Comparison of ENCODE assay signal across 25 cellular contexts in genomic region chr20:33282196-33282934, GRCh38. TPM values are rescaled to one million over a fixed set of nuclear protein-coding genes. Genes with fewer than 3 reads are reported as not detected.
DNase-seq lines count a peak whose midpoint lies in the region; ATAC-seq, FAIRE-seq and TF ChIP-seq lines count a peak whose summit lies in the region.
"Had no signal": no experiment of that assay in that cellular context is flagged by ENCODE, and none has a peak within 500 bp of the region (broad histone marks: within the 10 kb centered on the region; RNA-seq: fewer than 3 reads in every experiment).

No MANE protein-coding gene starts in this region.

- TF ChIP-seq CTCF in HepG2 (CRISPR knock-in tag; IDR thresholded peaks at IDR 0.05) (no peak), right lobe of liver (IDR thresholded peaks at IDR 0.05) (no peak), bronchial epithelial cell (IDR thresholded peaks at IDR 0.05; ENCODE audit: insufficient read depth, low read length, severe bottlenecking) (no peak)

- ATAC-seq in HepG2: no peak
- no peak for ATAC-seq in right lobe of liver
- ATAC-seq: CD8-positive, alpha-beta T cell; GM12878 had no signal

- no peaks in the 10 kb centered on the region for H3K36me3 ChIP-seq in HepG2 (replicated peaks in 1 of 2; ENCODE audit: control insufficient read depth in 1 of 2, insufficient read depth in 2 of 2, low read length in 2 of 2)
- no peaks in the 10 kb centered on the region for H3K36me3 ChIP-seq in right lobe of liver
- H3K36me3 ChIP-seq in bronchial epithelial cell (ENCODE audit: control insufficient read depth, insufficient read depth, low read length): no peaks in the 10 kb centered on the region
- H3K36me3 ChIP-seq: BE2C had no signal

- TF ChIP-seq RAD21 in HepG2 (CRISPR knock-in tag; IDR thresholded peaks at IDR 0.05) (no peak), Ishikawa (IDR thresholded peaks at IDR 0.05; ENCODE audit: low read depth) (no peak)

- H3K27me3 Mint-ChIP-seq in T-helper 2 cell treated with Interferon-gamma antibody and Interleukin-4, amounts not matched to agents 5 μg/mL and 100 μg/mL, for 36 hours (ENCODE audit: low read depth): peaks cover 4% of the 10 kb centered on the region

- POLR2A ChIA-PET in HepG2 (lab: Yijun Ruan, JAX): no interaction called here

- H3K36me3 Mint-ChIP-seq in T-helper 2 cell treated with Interferon-gamma antibody and Interleukin-4, amounts not matched to agents 5 μg/mL and 100 μg/mL, for 36 hours (ENCODE audit: low read depth): no peaks in the 10 kb centered on the region
- H3K36me3 Mint-ChIP-seq: CD4-positive, CD25-positive, alpha-beta regulatory T cell; CD8-positive, alpha-beta T cell had no signal

- H3K27ac ChIP-seq in HepG2 (ENCODE audit: extremely low read length, insufficient read depth, low read length) (no peak overlapping the region), right lobe of liver (no peak overlapping the region)
- H3K27ac ChIP-seq: 22Rv1, A549, C4-2B had no signal

- no peak overlapping the region for H3K4me3 Mint-ChIP-seq in T-helper 2 cell treated with Interferon-gamma antibody and Interleukin-4, amounts not matched to agents 5 μg/mL and 100 μg/mL, for 36 hours
- H3K4me3 Mint-ChIP-seq: CD4-positive, CD25-positive, alpha-beta regulatory T cell; CD8-positive, alpha-beta T cell; GM23338; H9 had no signal

- H2AFZ ChIP-seq in HepG2 (ENCODE audit: low read length): no peak overlapping the region
- H2AFZ ChIP-seq: GM23338 had no signal

- CTCF ChIA-PET in HepG2 (lab: Yijun Ruan, JAX; ENCODE audit: low intra/inter-chr PET ratio, low total read pairs): no interaction called here

- WGBS in HepG2 (ENCODE audit: low lambda C conversion rate): 69% methylated on average over 8 of the region's 8 CpGs
- WGBS in right lobe of liver (ENCODE audit: insufficient coverage, low coverage, low lambda C conversion rate, missing lambda C conversion rate): 53% methylated on average over 2 of the region's 8 CpGs

- H3K4me3 ChIP-seq in HepG2 (replicated peaks in 1 of 3; ENCODE audit: insufficient read depth in 1 of 3, low read depth in 2 of 3, low read length in 3 of 3): no peak overlapping the region
- H3K4me3 ChIP-seq in right lobe of liver: no peak overlapping the region
- no peak overlapping the region for H3K4me3 ChIP-seq in bronchial epithelial cell (ENCODE audit: low read depth, low read length)
- H3K4me3 ChIP-seq: A549, GM12878, GM23338 had no signal

- in situ Hi-C loops in HepG2 (cut with HindIII; ENCODE audit: extremely low pct_ligation_motif_present, low pct_unique_long_range_greater_than_20kb): no loop called here

- FAIRE-seq in HepG2 (lab: Jason Lieb, UNC): no peak
- peak; percentile 73 for FAIRE-seq in bronchial epithelial cell (lab: Jason Lieb, UNC)
- FAIRE-seq: A549, GM12878, GM18507 had no signal

- peak overlapping the region; percentile 69 for H3K4me2 ChIP-seq in HepG2 (ENCODE audit: low read depth, low read length)
- H3K4me2 ChIP-seq: A549, GM23338 had no signal

- TF ChIP-seq POLR2A in HepG2 (IDR thresholded peaks at IDR 0.05; ENCODE audit: insufficient read depth in 1 of 2, low read depth in 2 of 2, low read length in 2 of 2): no peak
- TF ChIP-seq POLR2A in right lobe of liver (IDR thresholded peaks at IDR 0.05): no peak

- H3K9me3 ChIP-seq in HepG2 (ENCODE audit: low read length) (no peaks in the 10 kb centered on the region), right lobe of liver (no peaks in the 10 kb centered on the region)
- H3K9me3 ChIP-seq: A549, BE2C, Caco-2 had no signal

- no peaks in the 10 kb centered on the region for H3K9me3 Mint-ChIP-seq in T-helper 2 cell treated with Interferon-gamma antibody and Interleukin-4, amounts not matched to agents 5 μg/mL and 100 μg/mL, for 36 hours
- H3K9me3 Mint-ChIP-seq: CD4-positive, CD25-positive, alpha-beta regulatory T cell; CD8-positive, alpha-beta T cell; GM23338; H9 had no signal

- H3K27me3 ChIP-seq in HepG2 (ENCODE audit: control insufficient read depth in 1 of 2, insufficient read depth in 2 of 2, low read length in 2 of 2): peaks cover 11 to 30% of the 10 kb centered on the region in 2 experiments
- no peaks in the 10 kb centered on the region for H3K27me3 ChIP-seq in right lobe of liver
- peaks cover 5% of the 10 kb centered on the region for H3K27me3 ChIP-seq in bronchial epithelial cell (ENCODE audit: control insufficient read depth, insufficient read depth, low read length)
- H3K27me3 ChIP-seq: BE2C had no signal

- TF ChIP-seq EP300 in HepG2 (IDR thresholded peaks at IDR 0.05; ENCODE audit: low read depth in 2 of 2, low read length in 2 of 2) (no peak), HepG2 (CRISPR knock-in tag; IDR thresholded peaks at IDR 0.05; ENCODE audit: borderline replicate concordance) (no peak), Ishikawa (IDR thresholded peaks at IDR 0.05; ENCODE audit: borderline replicate concordance) (no peak)

- intact Hi-C loops in HepG2 (cut with micrococcal nuclease; ENCODE audit: unreplicated experiment): no loop called here
- intact Hi-C loops in right lobe of liver (cut with DNase I): loop anchor here (10.0 kb wide), 2 partner anchors 178 to 368 kb away; no protein-coding TSS in a partner anchor

- H3K4me1 ChIP-seq in HepG2 (ENCODE audit: insufficient read depth, low read length) (peaks cover 77% of the 10 kb centered on the region), right lobe of liver (no peaks in the 10 kb centered on the region)
- H3K4me1 ChIP-seq: Caco-2 had no signal

- H4K20me1 ChIP-seq in HepG2 (ENCODE audit: insufficient read depth, low read length): no peaks in the 10 kb centered on the region

- no peak overlapping the region; the same call in 1 of the 2 replicates for H3K9ac ChIP-seq in HepG2 (ENCODE audit: insufficient read depth, low read depth, low read length)

- BruUV-seq in HepG2 (replicated peaks; lab: Mats Ljungman, UMichigan): no TSS peak

- DNase-seq in HepG2 (ENCODE audit: low spot score) (no peak), right lobe of liver (no peak), bronchial epithelial cell (ENCODE audit: low read depth) (no peak), activated gamma-delta T cell treated with Interleukin-2 at 50 U/mL for 16 hours (no peak), NCI-H748 treated with DMSO at 0.1 percent for 48 hours (lab: John Stamatoyannopoulos, UW) (no peak), UCSD-AML1 (lab: John Stamatoyannopoulos, UW; ENCODE audit: unreplicated experiment) (no peak)
- DNase-seq in T-helper 2 cell treated with Interferon-gamma antibody and Interleukin-4, amounts not matched to agents 5 μg/mL and 100 μg/mL, for 36 hours (ENCODE audit: low spot score): no peak
- DNase-seq: ACHN; AML-193; BE2C; CD4-positive, CD25-positive, alpha-beta regulatory T cell; CD8-positive, alpha-beta T cell; DMS79; EL; GDM1 had no signal

- no peaks in the 10 kb centered on the region for H3K4me1 Mint-ChIP-seq in T-helper 2 cell treated with Interferon-gamma antibody and Interleukin-4, amounts not matched to agents 5 μg/mL and 100 μg/mL, for 36 hours (ENCODE audit: low read depth)
- H3K4me1 Mint-ChIP-seq: CD4-positive, CD25-positive, alpha-beta regulatory T cell had no signal

- no peaks in the 10 kb centered on the region for H3K79me2 ChIP-seq in HepG2 (ENCODE audit: insufficient read depth, low read length)

- no peak overlapping the region for H3K27ac Mint-ChIP-seq in T-helper 2 cell treated with Interferon-gamma antibody and Interleukin-4, amounts not matched to agents 5 μg/mL and 100 μg/mL, for 36 hours
- H3K27ac Mint-ChIP-seq: CD4-positive, CD25-positive, alpha-beta regulatory T cell; CD8-positive, alpha-beta T cell; GM23338 had no signal

RNA-seq across cellular contexts. Expression of gene BPIFB1, which starts 0.6 kb away (rescaled TPM):
- 0.18 and 0.82 TPM in 2 replicates for total RNA-seq in HepG2 (2016; rRNA removed; fragmentation: Illumina TruSeq; extraction: Trizol)
- 0.18 TPM in 1 of 2 replicates, not detected in the other for total RNA-seq in HepG2 (2016; cell fraction: cytosol; rRNA removed; fragmentation: Illumina TruSeq; extraction: Trizol; ENCODE audit: low read depth)
- total RNA-seq in HepG2 (2016; cell fraction: insoluble cytoplasmic fraction; rRNA removed; fragmentation: Illumina TruSeq; extraction: Trizol): 0.34 and 0.56 TPM in 2 replicates
- total RNA-seq in HepG2 (2016; cell fraction: membrane; rRNA removed; fragmentation: Illumina TruSeq; extraction: Trizol): 0.28 TPM in 2 replicates
- total RNA-seq in HepG2 (2016; cell fraction: nucleus; rRNA removed; fragmentation: Illumina TruSeq; extraction: Trizol): 0.59 and 0.75 TPM in 2 replicates
- 4.4 and 9.2 TPM in 2 replicates for polyA plus RNA-seq in HepG2 (2011; rRNA removed)
- 3.2 and 5.0 TPM in 2 replicates for polyA plus RNA-seq in HepG2 (2011; cell fraction: cytosol; rRNA removed)
- 5.1 and 7.3 TPM in 2 replicates for polyA plus RNA-seq in HepG2 (2011; cell fraction: nucleus; rRNA removed)
- 7.9 and 12.0 TPM in 2 replicates for polyA plus RNA-seq in HepG2 (2012)
- 0.26 and 0.36 TPM in 2 replicates for polyA plus RNA-seq in HepG2 (2016; cell fraction: cytosol; fragmentation: Illumina TruSeq; extraction: Trizol; ENCODE audit: low read depth)
- 0.54 and 0.91 TPM in 2 replicates for polyA plus RNA-seq in HepG2 (2016; cell fraction: insoluble cytoplasmic fraction; fragmentation: Illumina TruSeq; extraction: Trizol; ENCODE audit: low read depth)
- polyA plus RNA-seq in HepG2 (2016; cell fraction: membrane; fragmentation: Illumina TruSeq; extraction: Trizol; ENCODE audit: low read depth): 0.17 and 0.40 TPM in 2 replicates
- polyA plus RNA-seq in HepG2 (2016; cell fraction: nucleus; fragmentation: Illumina TruSeq; extraction: Trizol; ENCODE audit: insufficient read depth, low read depth): 0.97 and 1.00 TPM in 2 replicates
- 3.7 TPM in 1 of 2 replicates, not detected in the other for polyA minus RNA-seq in HepG2 (2011; rRNA and poly(A)+ RNA removed; ENCODE audit: low replicate concordance)
- 0.44 and 1.6 TPM in 2 replicates for polyA minus RNA-seq in HepG2 (2011; cell fraction: cytosol; rRNA and poly(A)+ RNA removed)
- 1.7 and 2.0 TPM in 2 replicates for polyA minus RNA-seq in HepG2 (2011; cell fraction: nucleus; rRNA and poly(A)+ RNA removed)
- total RNA-seq in right lobe of liver: not detected
- not detected in 2 replicates for total RNA-seq in bronchial epithelial cell
- total RNA-seq: Caco-2; CD4-positive, CD25-positive, alpha-beta regulatory T cell; CD8-positive, alpha-beta T cell; GM23338; H9 had no signal
- polyA plus RNA-seq: CD4-positive, CD25-positive, alpha-beta regulatory T cell; GM12878; GM23338 had no signal

RNA-seq across cellular contexts. Expression of gene BPIFA1, which starts 46.6 kb away (rescaled TPM):
- total RNA-seq in HepG2 (2016; rRNA removed; fragmentation: Illumina TruSeq; extraction: Trizol) (not detected in 2 replicates), right lobe of liver (not detected), bronchial epithelial cell (not detected in 2 replicates)
- total RNA-seq in HepG2 (2016; cell fraction: cytosol; rRNA removed; fragmentation: Illumina TruSeq; extraction: Trizol; ENCODE audit: low read depth): not detected in 2 replicates
- total RNA-seq in HepG2 (2016; cell fraction: insoluble cytoplasmic fraction; rRNA removed; fragmentation: Illumina TruSeq; extraction: Trizol): not detected in 2 replicates
- not detected in 2 replicates for total RNA-seq in HepG2 (2016; cell fraction: membrane; rRNA removed; fragmentation: Illumina TruSeq; extraction: Trizol)
- not detected in 2 replicates for total RNA-seq in HepG2 (2016; cell fraction: nucleus; rRNA removed; fragmentation: Illumina TruSeq; extraction: Trizol)
- not detected in 2 replicates for polyA plus RNA-seq in HepG2 (2011; rRNA removed)
- polyA plus RNA-seq in HepG2 (2011; cell fraction: cytosol; rRNA removed): not detected in 2 replicates
- not detected in 2 replicates for polyA plus RNA-seq in HepG2 (2011; cell fraction: nucleus; rRNA removed)
- not detected in 2 replicates for polyA plus RNA-seq in HepG2 (2012)
- not detected in 2 replicates for polyA plus RNA-seq in HepG2 (2016; cell fraction: cytosol; fragmentation: Illumina TruSeq; extraction: Trizol; ENCODE audit: low read depth)
- polyA plus RNA-seq in HepG2 (2016; cell fraction: insoluble cytoplasmic fraction; fragmentation: Illumina TruSeq; extraction: Trizol; ENCODE audit: low read depth): not detected in 2 replicates
- polyA plus RNA-seq in HepG2 (2016; cell fraction: membrane; fragmentation: Illumina TruSeq; extraction: Trizol; ENCODE audit: low read depth): not detected in 2 replicates
- not detected in 2 replicates for polyA plus RNA-seq in HepG2 (2016; cell fraction: nucleus; fragmentation: Illumina TruSeq; extraction: Trizol; ENCODE audit: insufficient read depth, low read depth)
- not detected in 2 replicates for polyA minus RNA-seq in HepG2 (2011; rRNA and poly(A)+ RNA removed; ENCODE audit: low replicate concordance)
- polyA minus RNA-seq in HepG2 (2011; cell fraction: cytosol; rRNA and poly(A)+ RNA removed): not detected in 2 replicates
- not detected in 2 replicates for polyA minus RNA-seq in HepG2 (2011; cell fraction: nucleus; rRNA and poly(A)+ RNA removed)
- total RNA-seq: Caco-2; CD4-positive, CD25-positive, alpha-beta regulatory T cell; CD8-positive, alpha-beta T cell; GM12878; GM23338; H4; H9 had no signal
- polyA plus RNA-seq: A549; CD4-positive, CD25-positive, alpha-beta regulatory T cell; GM12878; GM23338 had no signal
